8 cellular contexts compared by ENCODE assay signal in genomic region chr4:74157743-74158560, GRCh38. TPM values are rescaled to one million over a fixed set of nuclear protein-coding genes. Genes with fewer than 3 reads are reported as not detected.
DNase-seq lines count a peak whose midpoint lies in the region; ATAC-seq and TF ChIP-seq lines count a peak whose summit lies in the region.

Gene MTHFD2L, plus strand, starts transcription at chr4:74158118. Its CDS starts 21 bp downstream, at chr4:74158139.

- intact Hi-C loops in activated CD4-positive, alpha-beta T cell treated with anti-CD3 and anti-CD28 coated beads for 36 hours (cut with DNase I, micrococcal nuclease): loop anchor here in 1 of 2 experiments (2.0 to 5.0 kb wide), 3 partner anchors 899 to 1357 kb away; partner anchors contain the start of genes ANKRD17, COX18, RCHY1 and THAP6

- POLR2A ChIA-PET in activated CD4-positive, alpha-beta T cell treated with anti-CD3 and anti-CD28 coated beads for 36 hours (lab: Charles Lee): interaction anchor here (0.6 to 0.7 kb wide), 2 partner anchors 13 to 909 kb away, joined by 3 read pairs; no protein-coding TSS in a partner anchor

- H3K27me3 ChIP-seq in BE2C: peaks cover 7% of the 10 kb centered on the region; the same call in 1 of the 2 replicates

- H3K9me3 Mint-ChIP-seq in activated CD4-positive, alpha-beta T cell treated with anti-CD3 and anti-CD28 coated beads for 36 hours (ENCODE audit: low read depth): no peaks in the 10 kb centered on the region

- peaks cover 22% of the 10 kb centered on the region for H3K36me3 Mint-ChIP-seq in activated CD4-positive, alpha-beta T cell treated with anti-CD3 and anti-CD28 coated beads for 36 hours (ENCODE audit: low read depth)

- peaks cover 19% of the 10 kb centered on the region for H3K4me1 Mint-ChIP-seq in activated CD4-positive, alpha-beta T cell treated with anti-CD3 and anti-CD28 coated beads for 36 hours

- peak; percentile 99 for ATAC-seq in HG03432 (IDR thresholded peaks at IDR 0.05; ENCODE audit: unreplicated experiment)
- peak; percentile 99 for ATAC-seq in activated CD4-positive, alpha-beta T cell treated with anti-CD3 and anti-CD28 coated beads for 36 hours

- H3K4me3 Mint-ChIP-seq in activated CD4-positive, alpha-beta T cell treated with anti-CD3 and anti-CD28 coated beads for 36 hours: peak within 1 kb of the TSS; percentile 91

- TF ChIP-seq POLR2A in GM19193 (IDR thresholded peaks at IDR 0.05; ENCODE audit: extremely low read depth, insufficient read depth, insufficient read length): peak; percentile 97

- H3K4me3 ChIP-seq in BE2C (ENCODE audit: low read depth, low read length): peak within 1 kb of the TSS; percentile 92

- peak within 1 kb of the TSS; percentile 86 for H3K27ac ChIP-seq in cingulate gyrus (ENCODE audit: low read depth, low read length)

- peaks cover 3% of the 10 kb centered on the region for H3K27me3 Mint-ChIP-seq in activated CD4-positive, alpha-beta T cell treated with anti-CD3 and anti-CD28 coated beads for 36 hours

- H3K9me3 ChIP-seq in BE2C: no peaks in the 10 kb centered on the region

- peak within 1 kb of the TSS; percentile 93 for H3K27ac Mint-ChIP-seq in activated CD4-positive, alpha-beta T cell treated with anti-CD3 and anti-CD28 coated beads for 36 hours

- DNase-seq in BE2C (peak; percentile 97), NCI-H460 (ENCODE audit: extremely low read depth, low read depth) (peak; percentile 94), kidney tubule cell (ENCODE audit: low spot score) (peak; percentile 98)
- peak; percentile 92 for DNase-seq in activated CD4-positive, alpha-beta T cell treated with anti-CD3 and anti-CD28 coated beads for 36 hours
- peak; percentile 38 to 62 for DNase-seq in stimulated activated CD4-positive, alpha-beta T cell treated with anti-CD3 and anti-CD28 coated beads, Interleukin-1b, Interleukin-23, amount 100 ng/mL, for 1 hour (ENCODE audit: low read depth in 2 of 2)

- peaks cover 14% of the 10 kb centered on the region for H3K36me3 ChIP-seq in BE2C

- H3K4me1 ChIP-seq in BE2C: no peaks in the 10 kb centered on the region

- CTCF ChIA-PET in activated CD4-positive, alpha-beta T cell treated with anti-CD3 and anti-CD28 coated beads for 36 hours (lab: Charles Lee): interaction anchor here (0.7 to 1.0 kb wide), 2 partner anchors 17 to 215 kb away, joined by 3 to 4 read pairs; no protein-coding TSS in a partner anchor

- no peak for TF ChIP-seq CTCF in BE2C (IDR thresholded peaks at IDR 0.05; ENCODE audit: low read depth, low read length)

RNA-seq across cellular contexts. Expression of gene MTHFD2L, which starts in this region (rescaled TPM):
- 20.8 TPM for polyA plus RNA-seq in BE2C (2012; ENCODE audit: insufficient read depth, insufficient read length, low read depth)
- total RNA-seq in NCI-H460 (2014; rRNA removed; shearing (Covaris generic)): 48.9 and 57.6 TPM in 2 replicates
- polyA plus RNA-seq in NCI-H460 (2014; cell fraction: nucleus; rRNA removed): 40.4 and 53.0 TPM in 2 replicates
- total RNA-seq in activated CD4-positive, alpha-beta T cell treated with anti-CD3 and anti-CD28 coated beads for 36 hours: 1 to 10 TPM; 6.4 to 6.9 TPM

Comparison
In these comparisons a context has a peak if more than half of its experiments do, and no peak if none do; other contexts are left out.
1. Peak in every context shown above with its lines: DNase-seq, ATAC-seq, H3K4me3 ChIP-seq and H3K27ac ChIP-seq.